ENCODE assay signal across 21 cellular contexts in genomic region chr10:14377591-14377990, GRCh38.
"Had no signal": no experiment of that assay in that cellular context is flagged by ENCODE, and none has a peak within 500 bp of the region (broad histone marks: within the 10 kb centered on the region; RNA-seq: fewer than 3 reads in every experiment).

No MANE protein-coding gene starts in this region.

- ATAC-seq: HepG2 had no signal

- H3K9me3 ChIP-seq: SK-N-SH had no signal

- FAIRE-seq: HepG2, RCC 7860 had no signal

- DNase-seq: IMR-90, Karpas-422, KG1, MM.1S, NCI-H1092 treated with DMSO at 0.1 percent for 48 hours, NCI-H1436, NCI-H187, NCI-H2029, NCI-H2081 treated with DMSO at 0.1 percent for 48 hours, NCI-H2171, NCI-H226, NCI-H446, NCI-H510A, NCI-H524 treated with DMSO at 0.1 percent for 48 hours, NCI-H774, RPMI8226, SHP77, SK-N-SH, SW 1271 had no signal
